Comparison of ENCODE assay signal across 39 cellular contexts in the genomic region with DNA sequence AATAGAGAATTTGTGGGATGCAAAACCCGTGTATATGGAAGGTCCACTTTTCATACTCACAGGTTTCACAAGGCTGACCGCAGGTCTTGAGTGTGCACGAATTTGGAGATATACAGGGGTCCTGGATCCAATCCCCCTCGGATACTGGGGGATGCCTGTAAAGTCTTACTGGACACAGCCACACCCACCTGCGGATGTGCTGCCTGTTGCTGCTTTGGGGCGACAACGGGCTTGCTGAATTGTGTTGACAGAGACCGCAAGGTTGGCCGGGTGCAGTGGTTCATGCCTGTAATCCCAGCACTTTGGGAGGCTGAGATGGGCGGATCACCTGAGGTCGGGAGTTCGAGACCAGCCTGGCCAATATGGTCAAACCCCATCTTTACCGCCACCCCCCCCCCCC. TPM values are rescaled to one million over a fixed set of nuclear protein-coding genes. Genes with fewer than 3 reads are reported as not detected.
"Had no signal": no experiment of that assay in that cellular context is flagged by ENCODE, and none has a peak within 500 bp of the region (broad histone marks: within the 10 kb centered on the region; RNA-seq: fewer than 3 reads in every experiment).

No MANE protein-coding gene starts in this region.

- H3K4me1 ChIP-seq: adrenal gland, ascending aorta, breast epithelium had no signal

- H3K27me3 ChIP-seq: adrenal gland, ascending aorta, body of pancreas, brain microvascular endothelial cell, breast epithelium, cardiac muscle cell had no signal

- H3K9me3 ChIP-seq: adrenal gland, ascending aorta, body of pancreas, breast epithelium had no signal

- H3K36me3 Mint-ChIP-seq: activated naive CD4-positive, alpha-beta T cell treated with anti-CD3 and anti-CD28 coated beads, Interleukin-2, amount 50 U/mL, for 24 hours; activated naive CD4-positive, alpha-beta T cell treated with anti-CD3 and anti-CD28 coated beads, Interleukin-2, amount 50 U/mL, for 72 hours; activated naive CD8-positive, alpha-beta T cell; activated naive CD8-positive, alpha-beta T cell treated with anti-CD3 and anti-CD28 coated beads, Interleukin-2, amount 10 ng/mL, durations not matched to agents 7 days and 5 days; brain had no signal

- H3K27ac ChIP-seq: adrenal gland, ascending aorta, body of pancreas, brain microvascular endothelial cell, breast epithelium, cardiac muscle cell had no signal

- DNase-seq: activated effector memory CD4-positive, alpha-beta T cell treated with anti-CD3 and anti-CD28 coated beads, Interleukin-2, amount 50 U/mL, for 16 hours; activated effector memory CD4-positive, alpha-beta T cell treated with Interleukin-2 at 50 U/mL for 16 hours; activated gamma-delta T cell; activated gamma-delta T cell treated with Interleukin-2 at 50 U/mL for 16 hours; activated naive CD4-positive, alpha-beta T cell; activated naive CD4-positive, alpha-beta T cell treated with anti-CD3 and anti-CD28 coated beads for 36 hours; activated naive CD4-positive, alpha-beta T cell treated with anti-CD3 and anti-CD28 coated beads, Interleukin-2, amount 10 ng/mL, durations not matched to agents 7 days and 5 days; activated naive CD4-positive, alpha-beta T cell treated with anti-CD3 and anti-CD28 coated beads, Interleukin-2, amount 50 U/mL, for 16 hours; activated naive CD4-positive, alpha-beta T cell treated with Interleukin-2 at 50 U/mL for 16 hours; activated naive CD8-positive, alpha-beta T cell treated with anti-CD3 and anti-CD28 coated beads for 36 hours; activated naive CD8-positive, alpha-beta T cell treated with anti-CD3 and anti-CD28 coated beads, Interleukin-2, amount 10 ng/mL, durations not matched to agents 7 days and 5 days; activated naive CD8-positive, alpha-beta T cell treated with anti-CD3 and anti-CD28 coated beads, Interleukin-2, amount 50 U/mL, for 24 hours; activated T-cell treated with anti-CD3 and anti-CD28 coated beads for 4 hours; activated T-cell treated with anti-CD3 and anti-CD28 coated beads, Interleukin-2, amount 50 U/mL, for 1 hour; activated T-cell treated with anti-CD3 and anti-CD28 coated beads, Interleukin-2, amount 50 U/mL, for 24 hours; activated T-cell treated with anti-CD3 and anti-CD28 coated beads, Interleukin-2, amount 50 U/mL, for 4 hours; activated T-cell treated with anti-CD3 and anti-CD28 coated beads, Interleukin-2, amount 50 U/mL, for 48 hours; activated T-cell treated with anti-CD3 and anti-CD28 coated beads, Interleukin-2, amount 50 U/mL, for 72 hours; adrenal gland; amniotic stem cell; amygdala; anterior cingulate cortex; body of pancreas; brain microvascular endothelial cell; caudate nucleus; central memory CD4-positive, alpha-beta T cell; cerebellar nuclear complex had no signal

- H3K27me3 Mint-ChIP-seq: activated naive CD4-positive, alpha-beta T cell treated with anti-CD3 and anti-CD28 coated beads, Interleukin-2, amount 10 ng/mL, durations not matched to agents 7 days and 5 days; activated naive CD4-positive, alpha-beta T cell treated with anti-CD3 and anti-CD28 coated beads, Interleukin-2, amount 50 U/mL, for 24 hours; activated naive CD8-positive, alpha-beta T cell; activated naive CD8-positive, alpha-beta T cell treated with anti-CD3 and anti-CD28 coated beads for 36 hours; activated naive CD8-positive, alpha-beta T cell treated with anti-CD3 and anti-CD28 coated beads, Interleukin-2, amount 10 ng/mL, durations not matched to agents 7 days and 5 days; activated naive CD8-positive, alpha-beta T cell treated with anti-CD3 and anti-CD28 coated beads, Interleukin-2, amount 50 U/mL, for 24 hours; activated T-cell treated with anti-CD3 and anti-CD28 coated beads, Interleukin-2, amount 50 U/mL, for 24 hours; activated T-helper 17 cell treated with anti-CD3 and anti-CD28 coated beads, Interleukin-2, amount 50 U/mL, for 72 hours; brain; central memory CD8-positive, alpha-beta T cell had no signal

- H3K9me3 Mint-ChIP-seq: activated naive CD4-positive, alpha-beta T cell treated with anti-CD3 and anti-CD28 coated beads for 36 hours; activated naive CD4-positive, alpha-beta T cell treated with anti-CD3 and anti-CD28 coated beads, Interleukin-2, amount 10 ng/mL, durations not matched to agents 7 days and 5 days; activated naive CD4-positive, alpha-beta T cell treated with anti-CD3 and anti-CD28 coated beads, Interleukin-2, amount 50 U/mL, for 24 hours; activated naive CD4-positive, alpha-beta T cell treated with anti-CD3 and anti-CD28 coated beads, Interleukin-2, amount 50 U/mL, for 72 hours; activated naive CD8-positive, alpha-beta T cell treated with anti-CD3 and anti-CD28 coated beads for 36 hours; activated naive CD8-positive, alpha-beta T cell treated with anti-CD3 and anti-CD28 coated beads, Interleukin-2, amount 10 ng/mL, durations not matched to agents 7 days and 5 days; activated naive CD8-positive, alpha-beta T cell treated with anti-CD3 and anti-CD28 coated beads, Interleukin-2, amount 50 U/mL, for 24 hours; activated T-cell treated with anti-CD3 and anti-CD28 coated beads, Interleukin-2, amount 50 U/mL, for 24 hours; activated T-cell treated with anti-CD3 and anti-CD28 coated beads, Interleukin-2, amount 50 U/mL, for 4 hours; activated T-cell treated with anti-CD3 and anti-CD28 coated beads, Interleukin-2, amount 50 U/mL, for 72 hours; activated T-helper 1 cell treated with anti-CD3 and anti-CD28 coated beads, Interleukin-12 subunit alpha, Interleukin-12 subunit beta, Interleukin-2, Interleukin-4 antibody, amounts not matched to agents 30 ng/mL and 10 ng/mL and 1 ng/mL, durations not matched to agents 14 hours and 24 hours and 36 hours; activated T-helper 17 cell treated with anti-CD3 and anti-CD28 coated beads, Interleukin-2, amount 50 U/mL, for 72 hours; activated T-helper 2 cell treated with anti-CD3 and anti-CD28 coated beads, Interferon-gamma antibody, Interleukin-2, Interleukin-4, amounts not matched to agents 10 μg/mL and 5 μg/mL and 100 μg/mL, durations not matched to agents 14 hours and 24 hours and 36 hours; brain; central memory CD8-positive, alpha-beta T cell had no signal

- ATAC-seq: activated naive CD4-positive, alpha-beta T cell treated with anti-CD3 and anti-CD28 coated beads, Interleukin-2, amount 50 U/mL, for 72 hours; activated naive CD8-positive, alpha-beta T cell treated with anti-CD3 and anti-CD28 coated beads, Interleukin-2, amount 50 U/mL, for 24 hours; activated T-cell treated with anti-CD3 and anti-CD28 coated beads, Interleukin-2, amount 50 U/mL, for 4 hours; activated T-cell treated with anti-CD3 and anti-CD28 coated beads, Interleukin-2, amount 50 U/mL, for 72 hours; activated T-helper 17 cell treated with anti-CD3 and anti-CD28 coated beads, Interleukin-2, amount 50 U/mL, for 72 hours; body of pancreas had no signal

- H3K4me3 Mint-ChIP-seq: activated naive CD4-positive, alpha-beta T cell treated with anti-CD3 and anti-CD28 coated beads for 36 hours; activated naive CD4-positive, alpha-beta T cell treated with anti-CD3 and anti-CD28 coated beads, Interleukin-2, amount 10 ng/mL, durations not matched to agents 7 days and 5 days; activated naive CD4-positive, alpha-beta T cell treated with anti-CD3 and anti-CD28 coated beads, Interleukin-2, amount 50 U/mL, for 24 hours; activated naive CD8-positive, alpha-beta T cell; activated naive CD8-positive, alpha-beta T cell treated with anti-CD3 and anti-CD28 coated beads for 36 hours; activated naive CD8-positive, alpha-beta T cell treated with anti-CD3 and anti-CD28 coated beads, Interleukin-2, amount 10 ng/mL, durations not matched to agents 7 days and 5 days; activated naive CD8-positive, alpha-beta T cell treated with anti-CD3 and anti-CD28 coated beads, Interleukin-2, amount 50 U/mL, for 24 hours; activated T-cell treated with anti-CD3 and anti-CD28 coated beads, Interleukin-2, amount 50 U/mL, for 24 hours; activated T-cell treated with anti-CD3 and anti-CD28 coated beads, Interleukin-2, amount 50 U/mL, for 4 hours; activated T-cell treated with anti-CD3 and anti-CD28 coated beads, Interleukin-2, amount 50 U/mL, for 72 hours; activated T-helper 1 cell treated with anti-CD3 and anti-CD28 coated beads, Interleukin-12 subunit alpha, Interleukin-12 subunit beta, Interleukin-2, Interleukin-4 antibody, amounts not matched to agents 30 ng/mL and 10 ng/mL and 1 ng/mL, durations not matched to agents 14 hours and 24 hours and 36 hours; activated T-helper 17 cell treated with anti-CD3 and anti-CD28 coated beads, Interleukin-2, amount 50 U/mL, for 72 hours; brain; central memory CD8-positive, alpha-beta T cell had no signal

- H3K4me3 ChIP-seq: adrenal gland, ascending aorta, body of pancreas, breast epithelium, cardiac muscle cell had no signal

- H3K36me3 ChIP-seq: adrenal gland, ascending aorta, brain microvascular endothelial cell, breast epithelium, cardiac muscle cell had no signal

- H3K27ac Mint-ChIP-seq: activated naive CD4-positive, alpha-beta T cell treated with anti-CD3 and anti-CD28 coated beads for 36 hours; activated naive CD4-positive, alpha-beta T cell treated with anti-CD3 and anti-CD28 coated beads, Interleukin-2, amount 10 ng/mL, durations not matched to agents 7 days and 5 days; activated naive CD4-positive, alpha-beta T cell treated with anti-CD3 and anti-CD28 coated beads, Interleukin-2, amount 50 U/mL, for 24 hours; activated naive CD4-positive, alpha-beta T cell treated with anti-CD3 and anti-CD28 coated beads, Interleukin-2, amount 50 U/mL, for 72 hours; activated naive CD8-positive, alpha-beta T cell; activated naive CD8-positive, alpha-beta T cell treated with anti-CD3 and anti-CD28 coated beads for 36 hours; activated naive CD8-positive, alpha-beta T cell treated with anti-CD3 and anti-CD28 coated beads, Interleukin-2, amount 10 ng/mL, durations not matched to agents 7 days and 5 days; activated naive CD8-positive, alpha-beta T cell treated with anti-CD3 and anti-CD28 coated beads, Interleukin-2, amount 50 U/mL, for 24 hours; activated T-cell treated with anti-CD3 and anti-CD28 coated beads, Interleukin-2, amount 50 U/mL, for 24 hours; activated T-cell treated with anti-CD3 and anti-CD28 coated beads, Interleukin-2, amount 50 U/mL, for 72 hours; activated T-helper 1 cell treated with anti-CD3 and anti-CD28 coated beads, Interleukin-12 subunit alpha, Interleukin-12 subunit beta, Interleukin-2, Interleukin-4 antibody, amounts not matched to agents 30 ng/mL and 10 ng/mL and 1 ng/mL, durations not matched to agents 14 hours and 24 hours and 36 hours; activated T-helper 17 cell treated with anti-CD3 and anti-CD28 coated beads, Interleukin-2, amount 50 U/mL, for 72 hours; activated T-helper 2 cell treated with anti-CD3 and anti-CD28 coated beads, Interferon-gamma antibody, Interleukin-2, Interleukin-4, amounts not matched to agents 10 μg/mL and 5 μg/mL and 100 μg/mL, durations not matched to agents 14 hours and 24 hours and 36 hours; brain had no signal

RNA-seq across cellular contexts. Expression of gene SSTR2, which starts 21.5 kb away (rescaled TPM):
- total RNA-seq: activated naive CD4-positive, alpha-beta T cell treated with anti-CD3 and anti-CD28 coated beads for 36 hours; activated naive CD8-positive, alpha-beta T cell treated with anti-CD3 and anti-CD28 coated beads, Interleukin-2, amount 10 ng/mL, durations not matched to agents 7 days and 5 days; bronchial epithelial cell had no signal
